8 cellular contexts compared by ENCODE assay signal in genomic region chr19:58439576-58440554, GRCh38. TPM values are rescaled to one million over a fixed set of nuclear protein-coding genes. Genes with fewer than 3 reads are reported as not detected.
DNase-seq lines count a peak whose midpoint lies in the region; ATAC-seq and TF ChIP-seq lines count a peak whose summit lies in the region.

TSS of gene ZNF132 (minus strand) at chr19:58440153. CDS start at chr19:58439821, 332 bp downstream.

- H3K9me3 ChIP-seq in HUES6 (ENCODE audit: control insufficient read depth, insufficient read depth, low read depth, low read length): peaks cover 53% of the 10 kb centered on the region
- H3K9me3 ChIP-seq in right cardiac atrium (ENCODE audit: control insufficient read depth, low read length): peaks cover 3% of the 10 kb centered on the region
- H3K9me3 ChIP-seq in psoas muscle: peaks cover 43% of the 10 kb centered on the region

- peaks cover 44% of the 10 kb centered on the region for H3K36me3 Mint-ChIP-seq in T-helper 2 cell treated with Interferon-gamma antibody and Interleukin-4, amounts not matched to agents 5 μg/mL and 100 μg/mL, for 36 hours (ENCODE audit: low read depth)

- H3K27me3 ChIP-seq in HUES6 (ENCODE audit: control insufficient read depth, insufficient read depth, low read length) (peaks cover 14% of the 10 kb centered on the region; the same call in 1 of the 2 replicates), right cardiac atrium (ENCODE audit: control insufficient read depth, insufficient read depth) (no peaks in the 10 kb centered on the region), psoas muscle (ENCODE audit: insufficient read depth in 3 of 3, low read length in 2 of 3) (no peaks in the 10 kb centered on the region)

- intact Hi-C loops in right cardiac atrium (cut with DNase I): no loop called here
- intact Hi-C loops in psoas muscle (cut with DNase I): no loop called here

- peak within 1 kb of the TSS; percentile 71 for H3K9ac ChIP-seq in HUES6 (ENCODE audit: low read length)

- peaks cover 24% of the 10 kb centered on the region for H3K36me3 ChIP-seq in HUES6 (ENCODE audit: control insufficient read depth, insufficient read depth, low read length)
- peaks cover 14 to 25% of the 10 kb centered on the region in 2 donors for H3K36me3 ChIP-seq in psoas muscle (ENCODE audit: insufficient read depth in 1 of 2, low read depth in 1 of 2)

- TF ChIP-seq CTCF in psoas muscle (IDR thresholded peaks at IDR 0.05): no peak

- peaks cover 13% of the 10 kb centered on the region for H3K4me1 Mint-ChIP-seq in T-helper 2 cell treated with Interferon-gamma antibody and Interleukin-4, amounts not matched to agents 5 μg/mL and 100 μg/mL, for 36 hours (ENCODE audit: low read depth)

- peak within 1 kb of the TSS; percentile 96 for H3K27ac Mint-ChIP-seq in T-helper 2 cell treated with Interferon-gamma antibody and Interleukin-4, amounts not matched to agents 5 μg/mL and 100 μg/mL, for 36 hours

- DNase-seq in COR-L47 (lab: John Stamatoyannopoulos, UW) (peak; percentile 100), anterior cingulate cortex (lab: John Stamatoyannopoulos, UW) (peak; percentile 86 to 100 (median 99)), right cardiac atrium (peak; percentile 98), psoas muscle (peak; percentile 96 to 97), ureter (ENCODE audit: low spot score) (peak; percentile 98)
- DNase-seq in T-helper 2 cell treated with Interferon-gamma antibody and Interleukin-4, amounts not matched to agents 5 μg/mL and 100 μg/mL, for 36 hours (ENCODE audit: low spot score): peak; percentile 95

- H3K4me1 ChIP-seq in HUES6 (ENCODE audit: control insufficient read depth, insufficient read depth, low read length): no peaks in the 10 kb centered on the region
- peaks cover 6% of the 10 kb centered on the region for H3K4me1 ChIP-seq in right cardiac atrium (ENCODE audit: control insufficient read depth, insufficient read depth, low read length)
- H3K4me1 ChIP-seq in psoas muscle: peaks cover 11% of the 10 kb centered on the region

- H3K9me3 Mint-ChIP-seq in T-helper 2 cell treated with Interferon-gamma antibody and Interleukin-4, amounts not matched to agents 5 μg/mL and 100 μg/mL, for 36 hours: peaks cover 67% of the 10 kb centered on the region

- H3K27ac ChIP-seq in HUES6 (ENCODE audit: low read depth, low read length) (no peak within 1 kb of the TSS), right cardiac atrium (ENCODE audit: low read length) (peak within 1 kb of the TSS; percentile 77), psoas muscle (peak within 1 kb of the TSS; percentile 81)

- H3K4me3 Mint-ChIP-seq in T-helper 2 cell treated with Interferon-gamma antibody and Interleukin-4, amounts not matched to agents 5 μg/mL and 100 μg/mL, for 36 hours: peak within 1 kb of the TSS; percentile 95

- ATAC-seq in GM21381 (IDR thresholded peaks at IDR 0.05; ENCODE audit: unreplicated experiment) (peak; percentile 94), right cardiac atrium (peak; percentile 99), psoas muscle (peak; percentile 98 to 99 (median 98))

- 7% methylated on average over 59 of the region's 59 CpGs for whole genome bisulfite sequencing in right cardiac atrium
- WGBS in psoas muscle, 3 donors: 5 to 7% (median 6%) methylated on average over 59 of the region's 59 CpGs

- H3K27me3 Mint-ChIP-seq in T-helper 2 cell treated with Interferon-gamma antibody and Interleukin-4, amounts not matched to agents 5 μg/mL and 100 μg/mL, for 36 hours (ENCODE audit: low read depth): no peaks in the 10 kb centered on the region

- H3K4me3 ChIP-seq in HUES6 (ENCODE audit: low read depth, low read length) (peak within 1 kb of the TSS; percentile 83), right cardiac atrium (ENCODE audit: low read length) (peak within 1 kb of the TSS; percentile 80), psoas muscle (peak within 1 kb of the TSS; percentile 81)

RNA-seq across cellular contexts. Expression of gene ZNF132, which starts in this region (rescaled TPM):
- total RNA-seq in right cardiac atrium (1 to 10 TPM; 6.4 to 7.5 (median 6.8) TPM), psoas muscle (1 to 10 TPM; 2.1 to 5.2 (median 4.3) TPM), ureter (8.0 TPM)
- polyA plus RNA-seq in right cardiac atrium (2.4 TPM), psoas muscle (1 to 10 TPM; 1.4 to 2.7 (median 1.6) TPM)
